ENCODE assay signal across 1 cellular context in the genomic region with DNA sequence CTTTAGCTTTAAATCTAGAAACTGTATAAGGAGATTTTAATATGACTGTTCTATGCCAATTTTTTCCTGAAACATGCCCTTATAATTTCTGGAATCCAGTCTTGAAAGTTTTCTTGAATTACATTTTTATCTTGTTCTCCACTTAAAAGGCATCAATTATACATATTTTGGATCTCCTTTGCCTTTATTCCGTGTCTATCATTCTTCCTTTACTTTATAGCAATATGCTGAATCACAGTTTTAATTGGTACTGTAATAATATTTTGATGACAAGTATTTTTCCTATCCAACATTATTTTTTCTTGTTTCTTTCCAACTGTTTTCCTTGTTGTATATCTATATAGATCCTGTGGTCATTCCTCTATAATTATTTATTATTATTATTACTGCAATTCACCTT.
TF ChIP-seq lines count a peak whose summit lies in the region.

No MANE protein-coding gene starts in this region.

TF ChIP-seq in A549, 52 proteins besides CTCF, POLR2A, EP300 and RAD21 (continued from another document):
- TF ChIP-seq, protein P1, sequence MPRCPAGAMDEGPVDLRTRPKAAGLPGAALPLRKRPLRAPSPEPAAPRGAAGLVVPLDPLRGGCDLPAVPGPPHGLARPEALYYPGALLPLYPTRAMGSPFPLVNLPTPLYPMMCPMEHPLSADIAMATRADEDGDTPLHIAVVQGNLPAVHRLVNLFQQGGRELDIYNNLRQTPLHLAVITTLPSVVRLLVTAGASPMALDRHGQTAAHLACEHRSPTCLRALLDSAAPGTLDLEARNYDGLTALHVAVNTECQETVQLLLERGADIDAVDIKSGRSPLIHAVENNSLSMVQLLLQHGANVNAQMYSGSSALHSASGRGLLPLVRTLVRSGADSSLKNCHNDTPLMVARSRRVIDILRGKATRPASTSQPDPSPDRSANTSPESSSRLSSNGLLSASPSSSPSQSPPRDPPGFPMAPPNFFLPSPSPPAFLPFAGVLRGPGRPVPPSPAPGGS (IDR thresholded peaks at IDR 0.05), result no peak
- TF ChIP-seq, protein P2, sequence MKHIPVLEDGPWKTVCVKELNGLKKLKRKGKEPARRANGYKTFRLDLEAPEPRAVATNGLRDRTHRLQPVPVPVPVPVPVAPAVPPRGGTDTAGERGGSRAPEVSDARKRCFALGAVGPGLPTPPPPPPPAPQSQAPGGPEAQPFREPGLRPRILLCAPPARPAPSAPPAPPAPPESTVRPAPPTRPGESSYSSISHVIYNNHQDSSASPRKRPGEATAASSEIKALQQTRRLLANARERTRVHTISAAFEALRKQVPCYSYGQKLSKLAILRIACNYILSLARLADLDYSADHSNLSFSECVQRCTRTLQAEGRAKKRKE (CRISPR knock-in tag; IDR thresholded peaks at IDR 0.05; ENCODE audit: low read depth), result no peak
